8 cellular contexts compared by ENCODE assay signal in the genomic region with DNA sequence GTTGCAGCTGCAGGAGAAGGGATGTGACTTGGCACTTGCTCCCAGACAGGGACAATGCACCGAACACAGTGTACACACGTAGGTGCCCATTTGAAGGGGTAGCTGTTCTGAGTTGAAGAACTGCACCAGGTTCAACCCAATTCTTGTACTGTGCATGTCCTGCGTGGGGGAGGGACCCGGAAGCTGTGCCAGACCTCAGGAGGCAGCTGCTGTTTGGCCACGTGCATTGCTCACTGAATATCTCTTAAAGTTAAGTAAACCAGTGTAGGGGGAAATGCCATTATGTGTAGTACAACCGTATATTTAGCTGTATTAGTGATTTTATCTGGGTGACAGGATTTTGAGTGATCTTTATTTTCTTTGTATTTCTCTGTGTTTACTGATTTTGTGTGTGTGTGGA. TPM values are rescaled to one million over a fixed set of nuclear protein-coding genes. Genes with fewer than 3 reads are reported as not detected.
A peak's percentile ranks its signal among the peaks of the same experiment; 100 is the strongest.
DNase-seq lines count a peak whose midpoint lies in the region; ATAC-seq, FAIRE-seq and TF ChIP-seq lines count a peak whose summit lies in the region.

No MANE protein-coding gene starts in this region.

- no peaks in the 10 kb centered on the region for H3K36me3 ChIP-seq in BLaER1
- no peaks in the 10 kb centered on the region for H3K36me3 ChIP-seq in body of pancreas (replicated peaks in 1 of 2; ENCODE audit: insufficient read depth in 1 of 2, low read depth in 2 of 2)
- H3K36me3 ChIP-seq in mesenchymal stem cell (ENCODE audit: control insufficient read depth in 1 of 2, insufficient read depth in 2 of 2, low read depth in 1 of 2, low read length in 2 of 2): no peaks in the 10 kb centered on the region

- ATAC-seq in GM21423 (IDR thresholded peaks at IDR 0.05; ENCODE audit: unreplicated experiment) (peak; percentile 68), body of pancreas (peak; percentile 81)

- H3K4me3 ChIP-seq in BLaER1 (peak overlapping the region; percentile 65), body of pancreas (no peak overlapping the region), mesenchymal stem cell (ENCODE audit: insufficient read depth in 1 of 2, low read depth in 1 of 2, low read length in 2 of 2) (peak overlapping the region in 1 of 2 experiments; percentile 75)

- H3K23ac ChIP-seq in mesenchymal stem cell (ENCODE audit: low read length in 2 of 2): no peak overlapping the region

- FAIRE-seq in urothelium cell line (lab: Jason Lieb, UNC): no peak

- H3K4ac ChIP-seq in mesenchymal stem cell (ENCODE audit: low read depth in 1 of 2, low read length in 2 of 2): no peak overlapping the region

- H3K4me2 ChIP-seq in BLaER1: peak overlapping the region; percentile 77
- H3K4me2 ChIP-seq in mesenchymal stem cell (ENCODE audit: low read length, poor library complexity, severe bottlenecking): peak overlapping the region; percentile 61

- H3K18ac ChIP-seq in mesenchymal stem cell (ENCODE audit: low read depth in 1 of 2, low read length in 2 of 2): peak overlapping the region in 1 of 2 experiments; percentile 40

- no peaks in the 10 kb centered on the region for H3K79me1 ChIP-seq in mesenchymal stem cell (replicated peaks; ENCODE audit: low read length, poor library complexity, severe bottlenecking)

- H3K27me3 ChIP-seq in BLaER1: peaks cover 26% of the 10 kb centered on the region
- no peaks in the 10 kb centered on the region for H3K27me3 ChIP-seq in body of pancreas
- H3K27me3 ChIP-seq in mesenchymal stem cell (ENCODE audit: control insufficient read depth in 1 of 2, insufficient read depth in 1 of 2, low read length in 2 of 2): peaks cover 0 to 43% of the 10 kb centered on the region in 2 experiments

- no peak overlapping the region for H2BK5ac ChIP-seq in mesenchymal stem cell (ENCODE audit: low read depth, low read length, poor library complexity, severe bottlenecking)

- H2BK120ac ChIP-seq in mesenchymal stem cell (ENCODE audit: low read depth, low read length): no peak overlapping the region

- peak overlapping the region in 1 of 2 experiments; percentile 52 for H2BK12ac ChIP-seq in mesenchymal stem cell (ENCODE audit: low read length in 2 of 2)

- H3K27ac ChIP-seq in BLaER1 (0 out of 2 replicates have a peak overlapping the region, but pooled peaks have one; percentile 47), body of pancreas (peak overlapping the region; percentile 7 to 81 (median 73)), mesenchymal stem cell (ENCODE audit: low read length, poor library complexity, severe bottlenecking) (no peak overlapping the region)

- peaks cover 6% of the 10 kb centered on the region for H3K4me1 ChIP-seq in BLaER1
- peaks cover 4% of the 10 kb centered on the region for H3K4me1 ChIP-seq in body of pancreas
- peaks cover 3% of the 10 kb centered on the region for H3K4me1 ChIP-seq in mesenchymal stem cell (ENCODE audit: control insufficient read depth, insufficient read depth, low read depth, low read length)

- peak overlapping the region; percentile 72 for H4K8ac ChIP-seq in mesenchymal stem cell (ENCODE audit: low read length)

- intact Hi-C loops in body of pancreas (cut with DNase I): loop anchor here (10.0 kb wide), 1 partner anchor 163 kb away; no protein-coding TSS in a partner anchor

- TF ChIP-seq CTCF in body of pancreas (IDR thresholded peaks at IDR 0.05): no peak

- H2AK5ac ChIP-seq in mesenchymal stem cell (ENCODE audit: low read length, severe bottlenecking): no peak overlapping the region

- H3K9me3 ChIP-seq in BLaER1 (no peaks in the 10 kb centered on the region), body of pancreas (no peaks in the 10 kb centered on the region), mesenchymal stem cell (ENCODE audit: control insufficient read depth, low read length) (no peaks in the 10 kb centered on the region)

- H3K9ac ChIP-seq in BLaER1 (peak overlapping the region; percentile 52; the same call in 1 of the 2 replicates), mesenchymal stem cell (ENCODE audit: low read length) (peak overlapping the region; percentile 79)

- DNase-seq in NCI-H2227 treated with DMSO at 0.1 percent for 48 hours (lab: John Stamatoyannopoulos, UW) (peak; percentile 61), body of pancreas (peak; percentile 49 to 78 (median 69)), mesenchymal stem cell (peak; percentile 30), urothelium cell line (ENCODE audit: low spot score) (peak; percentile 3), GF-D8 (lab: John Stamatoyannopoulos, UW) (no peak), mesenteric fat pad (ENCODE audit: low spot score) (no peak)

- H3K14ac ChIP-seq in mesenchymal stem cell (ENCODE audit: low read length in 2 of 2): no peak overlapping the region

- WGBS in body of pancreas, 2 donors: 0 to 6% methylated on average over 6 of the region's 6 CpGs
- 38% methylated on average over 6 of the region's 6 CpGs for WGBS in mesenchymal stem cell

- TF ChIP-seq POLR2A in body of pancreas (IDR thresholded peaks at IDR 0.05): no peak

- no peak overlapping the region for H2BK15ac ChIP-seq in mesenchymal stem cell (ENCODE audit: low read depth, poor library complexity, severe bottlenecking)

- H4K20me1 ChIP-seq in BLaER1: no peaks in the 10 kb centered on the region

- peak overlapping the region; percentile 50 for H4K91ac ChIP-seq in mesenchymal stem cell (ENCODE audit: low read length)

- H2AFZ ChIP-seq in mesenchymal stem cell (ENCODE audit: low read depth, low read length): peak overlapping the region; percentile 63

RNA-seq across cellular contexts. Expression of a gene that starts 12.0 kb away (rescaled TPM):
- total RNA-seq in body of pancreas (10 to 100 TPM; 39.4 to 53.7 TPM), mesenteric fat pad (59.7 TPM)
- polyA plus RNA-seq in mesenchymal stem cell (2013, experiment 1 of 2): 90.4 TPM
- 99.7 TPM for polyA plus RNA-seq in mesenchymal stem cell (2013, experiment 2 of 2)

Comparison
In these comparisons a context has a peak if more than half of its experiments do, and no peak if none do; other contexts are left out.
1. DNase-seq: peak in NCI-H2227 treated with DMSO at 0.1 percent for 48 hours (single experiment), body of pancreas (4 of 4), mesenchymal stem cell (single experiment) and urothelium cell line (single experiment); none in GF-D8 (single experiment) and mesenteric fat pad (single experiment).